Comparison of ENCODE assay signal across 9 cellular contexts in the genomic region with DNA sequence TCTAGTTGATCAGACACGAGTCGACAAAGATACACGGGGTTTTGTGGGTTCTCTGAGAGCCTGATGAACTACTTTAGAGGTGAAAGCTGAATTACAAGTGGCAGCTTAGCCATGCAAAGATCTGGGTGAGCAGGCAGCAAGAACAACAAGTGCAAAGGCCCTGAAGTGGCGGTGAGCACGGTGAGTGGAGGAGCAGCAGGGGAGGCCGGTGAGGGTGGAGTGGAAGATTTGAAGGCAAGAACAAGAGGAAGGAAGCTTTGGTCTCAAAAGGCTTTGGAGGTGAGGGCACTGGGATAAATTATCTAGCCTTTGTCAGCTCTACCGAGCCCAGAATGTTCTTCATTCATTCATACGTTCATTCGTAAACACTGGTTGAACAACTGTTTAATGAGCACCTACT. TPM values are rescaled to one million over a fixed set of nuclear protein-coding genes. Genes with fewer than 3 reads are reported as not detected.
DNase-seq lines count a peak whose midpoint lies in the region; ATAC-seq and TF ChIP-seq lines count a peak whose summit lies in the region.
"Had no signal": no experiment of that assay in that cellular context is flagged by ENCODE, and none has a peak within 500 bp of the region (broad histone marks: within the 10 kb centered on the region; RNA-seq: fewer than 3 reads in every experiment).

No MANE protein-coding gene starts in this region.

- H3K27me3 ChIP-seq in foreskin keratinocyte (no peaks in the 10 kb centered on the region), smooth muscle cell (ENCODE audit: low read depth) (no peaks in the 10 kb centered on the region)

- peak overlapping the region; percentile 88 for H3K4me2 ChIP-seq in smooth muscle cell

- no peaks in the 10 kb centered on the region for H3K9me3 Mint-ChIP-seq in T-helper 1 cell treated with Interleukin-12 subunit alpha and Interleukin-12 subunit beta and Interleukin-4 antibody, amounts not matched to agents 30 μg/mL and 1 μg/mL, for 36 hours
- H3K9me3 Mint-ChIP-seq in activated CD4-positive, alpha-beta memory T cell treated with anti-CD3 and anti-CD28 coated beads for 36 hours = no peaks in the 10 kb centered on the region

- peak overlapping the region; percentile 53 for H3K9ac ChIP-seq in smooth muscle cell (ENCODE audit: low read depth)

- 91% methylated on average over 9 of the region's 9 CpGs for WGBS in smooth muscle cell (ENCODE audit: low lambda C conversion rate)

- ATAC-seq in foreskin keratinocyte (no peak), HG03025 (IDR thresholded peaks at IDR 0.05; ENCODE audit: low FRiP score, unreplicated experiment) (no peak), left lobe of liver (no peak), HG02571 (IDR thresholded peaks at IDR 0.05; ENCODE audit: unreplicated experiment) (no peak)

- peaks cover 29% of the 10 kb centered on the region for H3K4me1 Mint-ChIP-seq in T-helper 1 cell treated with Interleukin-12 subunit alpha and Interleukin-12 subunit beta and Interleukin-4 antibody, amounts not matched to agents 30 μg/mL and 1 μg/mL, for 36 hours (ENCODE audit: low read depth)
- peaks cover 49% of the 10 kb centered on the region for H3K4me1 Mint-ChIP-seq in activated CD4-positive, alpha-beta memory T cell treated with anti-CD3 and anti-CD28 coated beads for 36 hours (ENCODE audit: low read depth)

- H3K27ac Mint-ChIP-seq in T-helper 1 cell treated with Interleukin-12 subunit alpha and Interleukin-12 subunit beta and Interleukin-4 antibody, amounts not matched to agents 30 μg/mL and 1 μg/mL, for 36 hours = peak overlapping the region; percentile 97
- peak overlapping the region; percentile 96 for H3K27ac Mint-ChIP-seq in activated CD4-positive, alpha-beta memory T cell treated with anti-CD3 and anti-CD28 coated beads for 36 hours

- no peak overlapping the region for H2AFZ ChIP-seq in smooth muscle cell (ENCODE audit: low read depth)

- POLR2A ChIA-PET in activated CD4-positive, alpha-beta memory T cell treated with anti-CD3 and anti-CD28 coated beads for 36 hours (lab: Charles Lee) = interaction anchor here (0.9 to 1.7 kb wide), 3 partner anchors 18 to 223 kb away, joined by 3 to 11 read pairs (median 5); partner anchors contain the start of genes TMEM238 and ZNF784

- peaks cover 43% of the 10 kb centered on the region for H3K79me2 ChIP-seq in smooth muscle cell (ENCODE audit: low read depth)

- H3F3A ChIP-seq in smooth muscle cell (ENCODE audit: low read depth) = peaks cover 7% of the 10 kb centered on the region

- H3K27ac ChIP-seq in foreskin keratinocyte (peak overlapping the region; percentile 22), smooth muscle cell (ENCODE audit: low read depth) (peak overlapping the region; percentile 69)

- H3K4me3 ChIP-seq in smooth muscle cell = peak overlapping the region; percentile 80
- H3K4me3 ChIP-seq: lung had no signal

- peaks cover 14% of the 10 kb centered on the region for H3K36me3 Mint-ChIP-seq in T-helper 1 cell treated with Interleukin-12 subunit alpha and Interleukin-12 subunit beta and Interleukin-4 antibody, amounts not matched to agents 30 μg/mL and 1 μg/mL, for 36 hours (ENCODE audit: low read depth)
- H3K36me3 Mint-ChIP-seq in activated CD4-positive, alpha-beta memory T cell treated with anti-CD3 and anti-CD28 coated beads for 36 hours = peaks cover 23% of the 10 kb centered on the region

- DNase-seq in T-helper 1 cell (no peak), foreskin keratinocyte (no peak), smooth muscle cell (lab: John Stamatoyannopoulos, UW; ENCODE audit: unreplicated experiment) (no peak), left lobe of liver (ENCODE audit: low spot score) (no peak)
- DNase-seq in activated CD4-positive, alpha-beta memory T cell treated with anti-CD3 and anti-CD28 coated beads for 36 hours = no peak

- peak overlapping the region; percentile 99 for H3K4me3 Mint-ChIP-seq in T-helper 1 cell treated with Interleukin-12 subunit alpha and Interleukin-12 subunit beta and Interleukin-4 antibody, amounts not matched to agents 30 μg/mL and 1 μg/mL, for 36 hours
- H3K4me3 Mint-ChIP-seq in activated CD4-positive, alpha-beta memory T cell treated with anti-CD3 and anti-CD28 coated beads for 36 hours = peak overlapping the region; percentile 94

- intact Hi-C loops in activated CD4-positive, alpha-beta memory T cell treated with anti-CD3 and anti-CD28 coated beads for 36 hours (cut with micrococcal nuclease) = loop anchor here (1.0 to 5.0 kb wide), 2 partner anchors 90 to 130 kb away; partner anchors contain the start of gene ZNF628

- no peaks in the 10 kb centered on the region for H3K36me3 ChIP-seq in smooth muscle cell (ENCODE audit: low read depth)

- H3K9me3 ChIP-seq in smooth muscle cell (replicated peaks; ENCODE audit: low read depth) = no peaks in the 10 kb centered on the region

- CTCF ChIA-PET in activated CD4-positive, alpha-beta memory T cell treated with anti-CD3 and anti-CD28 coated beads for 36 hours (lab: Charles Lee) = interaction anchor here (0.6 to 2.4 kb wide), 25 partner anchors 9 to 446 kb away, joined by 3 to 22 read pairs (median 6); partner anchors contain the start of genes ISOC2, PPP6R1, ZNF579 and ZNF580

- H3K4me1 ChIP-seq in foreskin keratinocyte (peaks cover 7% of the 10 kb centered on the region), smooth muscle cell (ENCODE audit: low read depth) (peaks cover 10% of the 10 kb centered on the region)

- TF ChIP-seq CTCF in foreskin keratinocyte (conservative IDR thresholded peaks at IDR 0.05) (no peak), smooth muscle cell (IDR thresholded peaks at IDR 0.05; ENCODE audit: borderline replicate concordance, insufficient read depth, poor library complexity, severe bottlenecking) (no peak)

- peaks cover 37% of the 10 kb centered on the region for H4K20me1 ChIP-seq in smooth muscle cell (ENCODE audit: low read depth)

- no peaks in the 10 kb centered on the region for H3K27me3 Mint-ChIP-seq in T-helper 1 cell treated with Interleukin-12 subunit alpha and Interleukin-12 subunit beta and Interleukin-4 antibody, amounts not matched to agents 30 μg/mL and 1 μg/mL, for 36 hours (ENCODE audit: low read depth)
- no peaks in the 10 kb centered on the region for H3K27me3 Mint-ChIP-seq in activated CD4-positive, alpha-beta memory T cell treated with anti-CD3 and anti-CD28 coated beads for 36 hours

RNA-seq across cellular contexts. Expression of gene ZNF865, which starts 1.4 kb away (rescaled TPM):
- 10 to 100 TPM; 12.0 to 13.3 TPM for total RNA-seq in activated CD4-positive, alpha-beta memory T cell treated with anti-CD3 and anti-CD28 coated beads for 36 hours
- 2.7 and 3.4 TPM in 2 replicates for total RNA-seq in foreskin keratinocyte
- 6.0 and 6.4 TPM in 2 replicates for polyA plus RNA-seq in foreskin keratinocyte
- total RNA-seq in smooth muscle cell = 3.0 and 3.8 TPM in 2 replicates
- polyA plus RNA-seq in smooth muscle cell = 1.2 and 2.0 TPM in 2 replicates
- 8.1 TPM for total RNA-seq in left lobe of liver

RNA-seq across cellular contexts. Expression of gene ZNF524, which starts 6.7 kb away (rescaled TPM):
- total RNA-seq in activated CD4-positive, alpha-beta memory T cell treated with anti-CD3 and anti-CD28 coated beads for 36 hours = 10 to 100 TPM; 21.5 to 25.1 TPM
- 10.7 and 12.7 TPM in 2 replicates for total RNA-seq in foreskin keratinocyte
- 15.8 and 18.7 TPM in 2 replicates for polyA plus RNA-seq in foreskin keratinocyte
- 16.3 and 20.1 TPM in 2 replicates for total RNA-seq in smooth muscle cell
- 13.3 and 19.4 TPM in 2 replicates for polyA plus RNA-seq in smooth muscle cell
- total RNA-seq in left lobe of liver = 13.2 TPM

RNA-seq across cellular contexts. Expression of gene FIZ1, which starts 7.5 kb away (rescaled TPM):
- 10 to 100 TPM; 13.8 to 13.9 TPM for total RNA-seq in activated CD4-positive, alpha-beta memory T cell treated with anti-CD3 and anti-CD28 coated beads for 36 hours
- total RNA-seq in foreskin keratinocyte (6.3 and 7.3 TPM in 2 replicates), smooth muscle cell (4.6 and 10.4 TPM in 2 replicates), left lobe of liver (6.7 TPM)
- polyA plus RNA-seq in foreskin keratinocyte (8.1 and 8.6 TPM in 2 replicates), smooth muscle cell (16.8 and 17.7 TPM in 2 replicates)

RNA-seq across cellular contexts. Expression of gene ZNF784, which starts 17.5 kb away (rescaled TPM):
- 1 to 10 TPM; 3.9 to 4.4 TPM for total RNA-seq in activated CD4-positive, alpha-beta memory T cell treated with anti-CD3 and anti-CD28 coated beads for 36 hours
- total RNA-seq in foreskin keratinocyte (3.3 and 3.9 TPM in 2 replicates), smooth muscle cell (3.1 and 3.8 TPM in 2 replicates), left lobe of liver (5.3 TPM)
- polyA plus RNA-seq in foreskin keratinocyte (4.1 and 4.7 TPM in 2 replicates), smooth muscle cell (7.2 and 7.3 TPM in 2 replicates)

RNA-seq across cellular contexts. Expression of gene ZNF579, which starts 26.2 kb away (rescaled TPM):
- total RNA-seq in activated CD4-positive, alpha-beta memory T cell treated with anti-CD3 and anti-CD28 coated beads for 36 hours = 1 to 10 TPM; 6.6 to 6.7 TPM
- 5.3 and 6.1 TPM in 2 replicates for total RNA-seq in foreskin keratinocyte
- 7.6 and 8.4 TPM in 2 replicates for polyA plus RNA-seq in foreskin keratinocyte
- 4.2 TPM in 2 replicates for total RNA-seq in smooth muscle cell
- polyA plus RNA-seq in smooth muscle cell = 15.1 and 15.8 TPM in 2 replicates
- total RNA-seq in left lobe of liver = 4.5 TPM
